13 cellular contexts compared by ENCODE assay signal in genomic region chr7:121080913-121081326, GRCh38.
DNase-seq lines count a peak whose midpoint lies in the region; ATAC-seq, FAIRE-seq and TF ChIP-seq lines count a peak whose summit lies in the region.
"Had no signal": no experiment of that assay in that cellular context is flagged by ENCODE, and none has a peak within 500 bp of the region (broad histone marks: within the 10 kb centered on the region; RNA-seq: fewer than 3 reads in every experiment).

No MANE protein-coding gene starts in this region.

- H3K4me1 ChIP-seq in mammary epithelial cell (ENCODE audit: insufficient read depth, low read length) (peaks cover 53% of the 10 kb centered on the region), breast epithelium (no peaks in the 10 kb centered on the region), astrocyte (ENCODE audit: insufficient read depth, low read length) (peaks cover 42% of the 10 kb centered on the region), psoas muscle (peaks cover 49% of the 10 kb centered on the region)
- H3K4me1 ChIP-seq: HAP-1 had no signal

- no peak for TF ChIP-seq CTCF in mammary epithelial cell (conservative IDR thresholded peaks at IDR 0.05 in 1 of 2, IDR thresholded peaks at IDR 0.05 in 1 of 2; ENCODE audit: extremely low read depth in 1 of 2, insufficient read depth in 1 of 2, low read depth in 1 of 2, low read length in 2 of 2)
- no peak for TF ChIP-seq CTCF in breast epithelium (IDR thresholded peaks at IDR 0.05)
- TF ChIP-seq CTCF in astrocyte (IDR thresholded peaks at IDR 0.05; ENCODE audit: insufficient read depth, low read depth, low read length) = no peak
- TF ChIP-seq CTCF in psoas muscle (IDR thresholded peaks at IDR 0.05) = no peak
- no peak for TF ChIP-seq CTCF in coronary artery (IDR thresholded peaks at IDR 0.05)

- in situ Hi-C loops in mammary epithelial cell (cut with MboI; ENCODE audit: low sequenced_read_pairs in 2 of 2) = loop anchor here in 1 of 2 donors (10.0 kb wide), 1 partner anchor 96 kb away; the partner anchor contains the start of gene CPED1

- no peak overlapping the region for H3K9ac ChIP-seq in mammary epithelial cell (ENCODE audit: insufficient read depth, low read length)
- H3K9ac ChIP-seq in astrocyte (ENCODE audit: low read length) = no peak overlapping the region
- H3K9ac ChIP-seq: BLaER1 had no signal

- H3K36me3 Mint-ChIP-seq in astrocyte (ENCODE audit: low read depth, unreplicated experiment) = no peaks in the 10 kb centered on the region
- H3K36me3 Mint-ChIP-seq in activated naive CD4-positive, alpha-beta T cell treated with anti-CD3 and anti-CD28 coated beads, Interleukin-2, amount 10 ng/mL, durations not matched to agents 7 days and 5 days = no peaks in the 10 kb centered on the region
- H3K36me3 Mint-ChIP-seq: CD8-positive, alpha-beta memory T cell had no signal

- no peaks in the 10 kb centered on the region for H3K27me3 Mint-ChIP-seq in astrocyte (ENCODE audit: low read depth, unreplicated experiment)
- peaks cover 7% of the 10 kb centered on the region for H3K27me3 Mint-ChIP-seq in activated naive CD4-positive, alpha-beta T cell treated with anti-CD3 and anti-CD28 coated beads, Interleukin-2, amount 10 ng/mL, durations not matched to agents 7 days and 5 days

- FAIRE-seq in astrocyte (lab: Jason Lieb, UNC) = no peak

- H3K4me1 Mint-ChIP-seq in astrocyte (ENCODE audit: low read depth, unreplicated experiment) = peaks cover 54% of the 10 kb centered on the region
- H3K4me1 Mint-ChIP-seq in activated naive CD4-positive, alpha-beta T cell treated with anti-CD3 and anti-CD28 coated beads, Interleukin-2, amount 10 ng/mL, durations not matched to agents 7 days and 5 days = no peaks in the 10 kb centered on the region
- H3K4me1 Mint-ChIP-seq: CD8-positive, alpha-beta memory T cell had no signal

- intact Hi-C loops in mammary epithelial cell (cut with micrococcal nuclease) = loop anchor here (1.0 to 2.0 kb wide), 4 partner anchors 27 to 288 kb away; no protein-coding TSS in a partner anchor
- intact Hi-C loops in breast epithelium (cut with DNase I; ENCODE audit: low total_unique reads) = loop anchor here (10.0 kb wide), 1 partner anchor 96 kb away; the partner anchor contains the start of gene CPED1
- intact Hi-C loops in psoas muscle (cut with DNase I) = loop anchor here in 1 of 2 donors (1.0 to 5.0 kb wide), 2 partner anchors 39 to 94 kb away; no protein-coding TSS in a partner anchor

- H3K4me3 Mint-ChIP-seq in astrocyte (ENCODE audit: unreplicated experiment) = no peak overlapping the region
- H3K4me3 Mint-ChIP-seq in activated naive CD4-positive, alpha-beta T cell treated with anti-CD3 and anti-CD28 coated beads, Interleukin-2, amount 10 ng/mL, durations not matched to agents 7 days and 5 days = no peak overlapping the region
- H3K4me3 Mint-ChIP-seq: CD8-positive, alpha-beta memory T cell had no signal

- H3K36me3 ChIP-seq in mammary epithelial cell (ENCODE audit: insufficient read depth, low read length) (no peaks in the 10 kb centered on the region), breast epithelium (no peaks in the 10 kb centered on the region), astrocyte (ENCODE audit: insufficient read depth, low read length) (no peaks in the 10 kb centered on the region), psoas muscle (ENCODE audit: insufficient read depth in 1 of 2, low read depth in 1 of 2) (no peaks in the 10 kb centered on the region)
- H3K36me3 ChIP-seq: BLaER1, HAP-1 had no signal

- no peak overlapping the region for H3K4me2 ChIP-seq in mammary epithelial cell (ENCODE audit: insufficient read depth, low read depth, low read length)
- H3K4me2 ChIP-seq in astrocyte (ENCODE audit: low read length) = no peak overlapping the region
- H3K4me2 ChIP-seq: BLaER1 had no signal

- no peaks in the 10 kb centered on the region for H3K9me3 ChIP-seq in mammary epithelial cell (replicated peaks; ENCODE audit: insufficient read depth, low read length)
- H3K9me3 ChIP-seq in breast epithelium = no peaks in the 10 kb centered on the region
- no peaks in the 10 kb centered on the region for H3K9me3 ChIP-seq in astrocyte (ENCODE audit: insufficient read depth, low read depth, low read length)
- no peaks in the 10 kb centered on the region for H3K9me3 ChIP-seq in psoas muscle
- H3K9me3 ChIP-seq: BLaER1, Caco-2, HAP-1 had no signal

- H2AFZ ChIP-seq in mammary epithelial cell (ENCODE audit: low read depth, low read length) = no peak overlapping the region
- no peak overlapping the region for H2AFZ ChIP-seq in astrocyte (ENCODE audit: low read depth, low read length)

- ATAC-seq in psoas muscle (no peak), GM19467 (IDR thresholded peaks at IDR 0.05; ENCODE audit: unreplicated experiment) (no peak)

- no peaks in the 10 kb centered on the region for H4K20me1 ChIP-seq in mammary epithelial cell (ENCODE audit: insufficient read depth, low read length)
- no peaks in the 10 kb centered on the region for H4K20me1 ChIP-seq in astrocyte (ENCODE audit: insufficient read depth, low read length)
- H4K20me1 ChIP-seq: BLaER1 had no signal

- no peaks in the 10 kb centered on the region for H3K9me3 Mint-ChIP-seq in astrocyte (ENCODE audit: unreplicated experiment)
- no peaks in the 10 kb centered on the region for H3K9me3 Mint-ChIP-seq in activated naive CD4-positive, alpha-beta T cell treated with anti-CD3 and anti-CD28 coated beads, Interleukin-2, amount 10 ng/mL, durations not matched to agents 7 days and 5 days
- H3K9me3 Mint-ChIP-seq: CD8-positive, alpha-beta memory T cell had no signal

- dilution Hi-C loops in mammary epithelial cell (cut with HindIII; ENCODE audit: low sequenced_read_pairs) = no loop called here

- DNase-seq in mammary epithelial cell (no peak), breast epithelium (ENCODE audit: low spot score in 2 of 2) (no peak), astrocyte (ENCODE audit: low read depth) (no peak), psoas muscle (no peak), coronary artery (ENCODE audit: low spot score) (no peak)
- DNase-seq in activated naive CD4-positive, alpha-beta T cell treated with anti-CD3 and anti-CD28 coated beads, Interleukin-2, amount 10 ng/mL, durations not matched to agents 7 days and 5 days = no peak
- DNase-seq: 8988T, GOT3 had no signal

- CTCF ChIA-PET in mammary epithelial cell (lab: Charles Lee; ENCODE audit: low non-redundant PET) = no interaction called here
- CTCF ChIA-PET in activated naive CD4-positive, alpha-beta T cell treated with anti-CD3 and anti-CD28 coated beads, Interleukin-2, amount 10 ng/mL, durations not matched to agents 7 days and 5 days (lab: Charles Lee) = interaction anchor here (0.8 to 4.0 kb wide), 5 partner anchors 10 to 289 kb away, joined by 3 to 50 read pairs (median 4); partner anchors contain the start of gene CPED1

- TSS peak; percentile 31 for BruUV-seq in mammary epithelial cell (replicated peaks; lab: Mats Ljungman, UMichigan)

- H3K27ac ChIP-seq in mammary epithelial cell (ENCODE audit: insufficient read depth, low read depth, low read length) (no peak overlapping the region), breast epithelium (no peak overlapping the region), astrocyte (ENCODE audit: low read depth, low read length) (no peak overlapping the region), psoas muscle (peak overlapping the region; percentile 56), coronary artery (no peak overlapping the region)
- H3K27ac ChIP-seq: BLaER1 had no signal

- 59% methylated on average over 4 of the region's 4 CpGs for WGBS in mammary epithelial cell (ENCODE audit: low coverage, missing lambda C conversion rate)
- 58 to 81% (median 64%) methylated on average over 4 of the region's 4 CpGs for whole genome bisulfite sequencing in psoas muscle, 3 donors

- H3K27ac Mint-ChIP-seq in astrocyte (ENCODE audit: unreplicated experiment) = peak overlapping the region; percentile 8
- no peak overlapping the region for H3K27ac Mint-ChIP-seq in activated naive CD4-positive, alpha-beta T cell treated with anti-CD3 and anti-CD28 coated beads, Interleukin-2, amount 10 ng/mL, durations not matched to agents 7 days and 5 days
- H3K27ac Mint-ChIP-seq: CD8-positive, alpha-beta memory T cell had no signal

- H3K27me3 ChIP-seq in mammary epithelial cell (ENCODE audit: insufficient read depth, low read length) (no peaks in the 10 kb centered on the region), breast epithelium (no peaks in the 10 kb centered on the region), astrocyte (ENCODE audit: insufficient read depth, low read length) (no peaks in the 10 kb centered on the region), psoas muscle (ENCODE audit: insufficient read depth in 3 of 3, low read length in 2 of 3) (no peaks in the 10 kb centered on the region)
- H3K27me3 ChIP-seq: BLaER1 had no signal

- H3K4me3 ChIP-seq in mammary epithelial cell (replicated peaks in 1 of 3; ENCODE audit: insufficient read depth in 1 of 3, low read depth in 2 of 3, low read length in 3 of 3) (no peak overlapping the region), breast epithelium (no peak overlapping the region), astrocyte (ENCODE audit: insufficient read depth, low read depth, low read length) (no peak overlapping the region), psoas muscle (no peak overlapping the region), coronary artery (no peak overlapping the region)
- H3K4me3 ChIP-seq: BLaER1, HAP-1 had no signal

- H3K79me2 ChIP-seq in mammary epithelial cell (ENCODE audit: insufficient read depth, low read length) = no peaks in the 10 kb centered on the region
- no peaks in the 10 kb centered on the region for H3K79me2 ChIP-seq in astrocyte (ENCODE audit: insufficient read depth, low read length)

- TF ChIP-seq POLR2A in breast epithelium (IDR thresholded peaks at IDR 0.05) = no peak
